ENCODE assay signal across 10 cellular contexts in the genomic region with DNA sequence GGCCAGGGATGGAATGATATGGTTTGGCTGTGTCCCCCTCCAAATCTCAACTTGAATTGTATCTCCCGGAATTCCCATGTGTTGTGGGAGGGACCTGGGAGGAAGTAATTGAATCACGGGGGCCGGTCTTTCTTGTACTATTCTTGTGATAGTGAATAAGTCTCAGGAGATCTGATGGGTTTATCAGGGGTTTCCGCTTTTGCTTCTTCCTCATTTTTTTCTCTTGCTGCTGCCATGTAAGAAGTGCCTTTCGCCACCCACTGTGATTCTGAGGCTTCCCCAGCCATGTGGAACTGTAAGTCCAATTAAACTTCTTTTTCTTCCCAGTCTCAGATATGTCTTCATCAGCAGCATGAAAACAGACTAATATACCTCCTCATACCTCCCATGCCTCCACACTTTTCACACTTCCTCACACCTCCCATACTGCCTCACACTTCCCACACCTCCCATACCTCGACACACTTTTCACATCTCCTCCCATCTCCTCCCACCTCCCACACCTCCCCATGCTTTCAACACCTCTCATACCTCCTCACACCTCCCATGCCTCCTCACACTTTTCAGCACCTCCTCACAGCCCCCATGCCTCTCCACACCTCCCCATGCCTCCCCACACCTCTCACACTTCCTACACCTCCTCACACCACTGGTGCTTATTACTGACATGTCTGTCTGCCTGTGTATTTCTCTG. TPM values are rescaled to one million over a fixed set of nuclear protein-coding genes. Genes with fewer than 3 reads are reported as not detected.
DNase-seq lines count a peak whose midpoint lies in the region; ATAC-seq and TF ChIP-seq lines count a peak whose summit lies in the region.
"Had no signal": no experiment of that assay in that cellular context is flagged by ENCODE, and none has a peak within 500 bp of the region (broad histone marks: within the 10 kb centered on the region; RNA-seq: fewer than 3 reads in every experiment).

No MANE protein-coding gene starts in this region.

- peak overlapping the region; percentile 78 to 90 for H3K27ac Mint-ChIP-seq in effector memory CD8-positive, alpha-beta T cell
- H3K27ac Mint-ChIP-seq in progenitor cell of endocrine pancreas = peak overlapping the region; percentile 67

- H3K9me2 ChIP-seq in DOHH2 (replicated peaks; ENCODE audit: control insufficient read depth, low read length) = no peaks in the 10 kb centered on the region

- DNase-seq in effector memory CD8-positive, alpha-beta T cell = no peak
- no peak for DNase-seq in progenitor cell of endocrine pancreas (ENCODE audit: low spot score, unreplicated experiment)
- DNase-seq in KG1 (lab: John Stamatoyannopoulos, UW) = no peak
- DNase-seq: GF-D8; MG63; stimulated activated CD4-positive, alpha-beta T cell treated with anti-CD3 and anti-CD28 coated beads, Interleukin-4, amount 100 ng/mL, for 24 hours had no signal

- CTCF ChIA-PET in HEK293 (lab: Yijun Ruan, JAX) = no interaction called here

- H3K9me3 Mint-ChIP-seq in effector memory CD8-positive, alpha-beta T cell = peaks cover 9 to 20% of the 10 kb centered on the region in 2 donors
- peaks cover 11% of the 10 kb centered on the region for H3K9me3 Mint-ChIP-seq in progenitor cell of endocrine pancreas (ENCODE audit: low read depth)

- H3K4me3 Mint-ChIP-seq in effector memory CD8-positive, alpha-beta T cell = peak overlapping the region; percentile 40 to 58
- no peak overlapping the region for H3K4me3 Mint-ChIP-seq in progenitor cell of endocrine pancreas (ENCODE audit: low read depth)

- peak overlapping the region; percentile 29 for H3K4me3 ChIP-seq in DOHH2 (ENCODE audit: low read length)
- H3K4me3 ChIP-seq in HEK293 (ENCODE audit: low read depth, low read length) = no peak overlapping the region
- H3K4me3 ChIP-seq: MG63 had no signal

- H3K4me1 ChIP-seq in DOHH2 (ENCODE audit: control insufficient read depth, low read length) (peaks cover 38% of the 10 kb centered on the region), HEK293 (ENCODE audit: control insufficient read depth, insufficient read depth, low read length) (no peaks in the 10 kb centered on the region)

- TF ChIP-seq CTCF in DOHH2 (IDR thresholded peaks at IDR 0.05; ENCODE audit: low read depth, low read length, poor library complexity, severe bottlenecking) = no peak
- no peak for TF ChIP-seq CTCF in HEK293 (tag by site-specific recombination; IDR thresholded peaks at IDR 0.05)
- TF ChIP-seq CTCF in progenitor cell of endocrine pancreas (IDR thresholded peaks at IDR 0.05; ENCODE audit: unreplicated experiment) = no peak

- H3K27me3 Mint-ChIP-seq in effector memory CD8-positive, alpha-beta T cell = no peaks in the 10 kb centered on the region
- no peaks in the 10 kb centered on the region for H3K27me3 Mint-ChIP-seq in progenitor cell of endocrine pancreas

- H3K79me2 ChIP-seq in DOHH2 (ENCODE audit: control insufficient read depth, low read length) = no peaks in the 10 kb centered on the region

- ATAC-seq in effector memory CD8-positive, alpha-beta T cell (replicated peaks) = peak; percentile 69
- no peak for ATAC-seq in HG02571 (IDR thresholded peaks at IDR 0.05; ENCODE audit: unreplicated experiment)
- ATAC-seq in HG03159 (IDR thresholded peaks at IDR 0.05; ENCODE audit: unreplicated experiment) = no peak

- POLR2A ChIA-PET in HEK293 (lab: Yijun Ruan, JAX) = no interaction called here

- H3K27ac ChIP-seq in DOHH2 (ENCODE audit: low read depth, low read length) (peak overlapping the region; percentile 36), HEK293 (ENCODE audit: extremely low read depth, low read depth, low read length) (no peak overlapping the region)

- peaks cover 34% of the 10 kb centered on the region for H3K9me3 ChIP-seq in DOHH2 (ENCODE audit: control insufficient read depth, insufficient read depth, low read length)
- no peaks in the 10 kb centered on the region for H3K9me3 ChIP-seq in HEK293 (ENCODE audit: control insufficient read depth, insufficient read depth, low read depth, low read length)

- peaks cover 25% of the 10 kb centered on the region for H3K36me3 Mint-ChIP-seq in effector memory CD8-positive, alpha-beta T cell (ENCODE audit: insufficient read depth)
- H3K36me3 Mint-ChIP-seq in progenitor cell of endocrine pancreas (ENCODE audit: insufficient read depth) = peaks cover 15% of the 10 kb centered on the region

- H3F3A ChIP-seq in DOHH2 (ENCODE audit: control insufficient read depth, insufficient read depth) = peaks cover 4% of the 10 kb centered on the region

- H3K36me3 ChIP-seq in DOHH2 (ENCODE audit: control insufficient read depth, low read length) = peaks cover 11% of the 10 kb centered on the region
- H3K36me3 ChIP-seq in HEK293 (ENCODE audit: control insufficient read depth in 2 of 2, insufficient read depth in 1 of 2, low read length in 2 of 2) = peaks cover 0 to 11% of the 10 kb centered on the region in 2 experiments; a peak in 1 of 3 replicates
- H3K36me3 ChIP-seq: MG63 had no signal

- H4K20me1 ChIP-seq in DOHH2 (ENCODE audit: control insufficient read depth, insufficient read depth, low read depth, low read length) = no peaks in the 10 kb centered on the region

- no peaks in the 10 kb centered on the region for H3K27me3 ChIP-seq in DOHH2 (ENCODE audit: control insufficient read depth, low read length)
- H3K27me3 ChIP-seq: MG63 had no signal

- peaks cover 35 to 68% of the 10 kb centered on the region in 2 donors for H3K4me1 Mint-ChIP-seq in effector memory CD8-positive, alpha-beta T cell (ENCODE audit: low read depth in 2 of 2)
- peaks cover 5% of the 10 kb centered on the region for H3K4me1 Mint-ChIP-seq in progenitor cell of endocrine pancreas (ENCODE audit: low read depth)

- H3K4me2 ChIP-seq in DOHH2 (ENCODE audit: low read length) = peak overlapping the region; percentile 32

TF ChIP-seq in HEK293, 187 proteins besides CTCF, POLR2A, EP300 and RAD21 (continues in another document):
- TF ChIP-seq ZNF311 (tag by site-specific recombination; IDR thresholded peaks at IDR 0.05; ENCODE audit: borderline replicate concordance) (no peak), ZNF785 (tag by site-specific recombination; IDR thresholded peaks at IDR 0.05) (0 out of 2 replicates have a peak, but pooled peaks have one; percentile 62), ZNF488 (tag by site-specific recombination; IDR thresholded peaks at IDR 0.05) (no peak), KLF17 (tag by site-specific recombination; IDR thresholded peaks at IDR 0.05) (no peak), ZNF138 (tag by site-specific recombination; IDR thresholded peaks at IDR 0.05; ENCODE audit: borderline replicate concordance) (no peak), ZNF292 (tag by site-specific recombination; IDR thresholded peaks at IDR 0.05; ENCODE audit: borderline replicate concordance, low read depth) (no peak), SETDB1 (IDR thresholded peaks at IDR 0.05; ENCODE audit: insufficient read length, low read length) (no peak), HOXA7 (CRISPR knock-in tag; IDR thresholded peaks at IDR 0.05; ENCODE audit: borderline replicate concordance) (no peak), TRIM28 (IDR thresholded peaks at IDR 0.05; ENCODE audit: borderline replicate concordance, low read length) (no peak), ZNF76 (tag by site-specific recombination; IDR thresholded peaks at IDR 0.05; ENCODE audit: borderline replicate concordance, low read depth) (no peak), ZNF354C (tag by site-specific recombination; IDR thresholded peaks at IDR 0.05; ENCODE audit: borderline replicate concordance, low read depth) (no peak), ZFHX2 (tag by site-specific recombination; conservative IDR thresholded peaks at IDR 0.05) (peak; percentile 100), ZNF560 (tag by site-specific recombination; IDR thresholded peaks at IDR 0.05; ENCODE audit: borderline replicate concordance) (no peak), ZSCAN23 (tag by site-specific recombination; IDR thresholded peaks at IDR 0.05) (no peak), RBAK (tag by site-specific recombination; IDR thresholded peaks at IDR 0.05) (no peak), WT1 (tag by site-specific recombination; IDR thresholded peaks at IDR 0.05) (peak; percentile 68; the same call in 1 of the 2 replicates), ZNF169 (tag by site-specific recombination; IDR thresholded peaks at IDR 0.05) (0 out of 2 replicates have a peak, but pooled peaks have one; percentile 51), ZNF514 (tag by site-specific recombination; IDR thresholded peaks at IDR 0.05) (no peak), ZNF48 (tag by site-specific recombination; IDR thresholded peaks at IDR 0.05) (no peak), KLF9 (tag by site-specific recombination; IDR thresholded peaks at IDR 0.05; ENCODE audit: low read depth) (no peak), ZNF473 (tag by site-specific recombination; IDR thresholded peaks at IDR 0.05) (peak; percentile 74)
- TF ChIP-seq, protein P1, sequence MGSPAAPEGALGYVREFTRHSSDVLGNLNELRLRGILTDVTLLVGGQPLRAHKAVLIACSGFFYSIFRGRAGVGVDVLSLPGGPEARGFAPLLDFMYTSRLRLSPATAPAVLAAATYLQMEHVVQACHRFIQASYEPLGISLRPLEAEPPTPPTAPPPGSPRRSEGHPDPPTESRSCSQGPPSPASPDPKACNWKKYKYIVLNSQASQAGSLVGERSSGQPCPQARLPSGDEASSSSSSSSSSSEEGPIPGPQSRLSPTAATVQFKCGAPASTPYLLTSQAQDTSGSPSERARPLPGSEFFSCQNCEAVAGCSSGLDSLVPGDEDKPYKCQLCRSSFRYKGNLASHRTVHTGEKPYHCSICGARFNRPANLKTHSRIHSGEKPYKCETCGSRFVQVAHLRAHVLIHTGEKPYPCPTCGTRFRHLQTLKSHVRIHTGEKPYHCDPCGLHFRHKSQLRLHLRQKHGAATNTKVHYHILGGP (tag by site-specific recombination; IDR thresholded peaks at IDR 0.05) = 0 out of 2 replicates have a peak, but pooled peaks have one; percentile 27

RNA-seq across cellular contexts. Expression of gene GPR137B, which starts 21.3 kb away (rescaled TPM):
- total RNA-seq in progenitor cell of endocrine pancreas = 6.9 and 9.5 TPM in 2 replicates
